In the genomic region with DNA sequence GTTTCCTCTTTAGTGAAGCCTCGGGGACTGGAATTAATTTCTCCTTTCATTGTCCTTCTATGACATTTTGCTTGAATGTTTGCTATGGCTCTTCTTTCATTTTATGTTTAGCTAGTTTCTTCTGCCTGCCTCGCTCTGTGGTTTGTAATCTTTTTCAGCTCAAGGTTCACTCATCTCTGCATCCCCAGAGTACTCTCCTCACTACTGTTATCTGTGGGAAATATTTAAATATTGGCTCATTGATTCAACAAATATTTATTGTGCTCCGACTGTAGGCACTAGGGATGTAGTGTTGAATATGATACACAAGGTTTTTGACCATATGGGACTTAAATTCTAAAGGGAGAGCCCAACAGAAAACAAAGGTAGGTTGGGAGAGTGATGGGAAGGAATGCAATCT, we compare ENCODE assay signal across 1 cellular context.
A peak's percentile ranks its signal among the peaks of the same experiment; 100 is the strongest.
TF ChIP-seq lines count a peak whose summit lies in the region.

No MANE protein-coding gene starts in this region.

TF ChIP-seq in HepG2, 621 proteins besides CTCF, POLR2A, EP300 and RAD21 (continued from another document):
- TF ChIP-seq, protein P1, sequence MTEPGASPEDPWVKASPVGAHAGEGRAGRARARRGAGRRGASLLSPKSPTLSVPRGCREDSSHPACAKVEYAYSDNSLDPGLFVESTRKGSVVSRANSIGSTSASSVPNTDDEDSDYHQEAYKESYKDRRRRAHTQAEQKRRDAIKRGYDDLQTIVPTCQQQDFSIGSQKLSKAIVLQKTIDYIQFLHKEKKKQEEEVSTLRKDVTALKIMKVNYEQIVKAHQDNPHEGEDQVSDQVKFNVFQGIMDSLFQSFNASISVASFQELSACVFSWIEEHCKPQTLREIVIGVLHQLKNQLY (CRISPR knock-in tag; IDR thresholded peaks at IDR 0.05), result peak; percentile 48; the same call in 1 of the 2 replicates
- TF ChIP-seq, protein P2, sequence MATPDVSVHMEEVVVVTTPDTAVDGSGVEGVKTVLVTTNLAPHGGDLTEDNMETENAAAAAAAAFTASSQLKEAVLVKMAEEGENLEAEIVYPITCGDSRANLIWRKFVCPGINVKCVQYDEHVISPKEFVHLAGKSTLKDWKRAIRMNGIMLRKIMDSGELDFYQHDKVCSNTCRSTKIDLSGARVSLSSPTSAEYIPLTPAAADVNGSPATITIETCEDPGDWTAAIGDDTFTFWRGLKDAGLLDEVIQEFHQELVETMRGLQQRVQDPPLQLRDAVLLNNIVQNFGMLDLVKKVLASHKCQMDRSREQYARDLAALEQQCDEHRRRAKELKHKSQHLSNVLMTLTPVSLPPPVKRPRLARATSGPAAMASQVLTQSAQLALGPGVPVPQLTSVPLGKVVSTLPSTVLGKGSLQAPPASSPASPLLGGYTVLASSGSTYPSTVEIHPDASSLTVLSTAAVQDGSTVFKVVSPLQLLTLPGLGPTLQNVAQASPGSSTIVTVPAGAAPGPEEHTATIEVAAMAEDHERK (CRISPR knock-in tag; IDR thresholded peaks at IDR 0.05; ENCODE audit: low read depth), result no peak
- TF ChIP-seq MIXL1 (CRISPR knock-in tag; IDR thresholded peaks at IDR 0.05), result 0 out of 2 replicates have a peak, but pooled peaks have one; percentile 73
- TF ChIP-seq ZBTB1 (CRISPR knock-in tag; IDR thresholded peaks at IDR 0.05; ENCODE audit: borderline replicate concordance), result no peak
- peak; percentile 63; the same call in 1 of the 2 replicates for TF ChIP-seq SALL1 (CRISPR knock-in tag; IDR thresholded peaks at IDR 0.05)
- 0 out of 2 replicates have a peak, but pooled peaks have one; percentile 31 for TF ChIP-seq SIX4 (CRISPR knock-in tag; IDR thresholded peaks at IDR 0.05)
- TF ChIP-seq REPIN1 (CRISPR knock-in tag; IDR thresholded peaks at IDR 0.05; ENCODE audit: borderline replicate concordance, low read depth), result peak; percentile 72; the same call in 1 of the 2 replicates
- no peak for TF ChIP-seq RARG (CRISPR knock-in tag; IDR thresholded peaks at IDR 0.05; ENCODE audit: low read depth)
- TF ChIP-seq, protein P3, sequence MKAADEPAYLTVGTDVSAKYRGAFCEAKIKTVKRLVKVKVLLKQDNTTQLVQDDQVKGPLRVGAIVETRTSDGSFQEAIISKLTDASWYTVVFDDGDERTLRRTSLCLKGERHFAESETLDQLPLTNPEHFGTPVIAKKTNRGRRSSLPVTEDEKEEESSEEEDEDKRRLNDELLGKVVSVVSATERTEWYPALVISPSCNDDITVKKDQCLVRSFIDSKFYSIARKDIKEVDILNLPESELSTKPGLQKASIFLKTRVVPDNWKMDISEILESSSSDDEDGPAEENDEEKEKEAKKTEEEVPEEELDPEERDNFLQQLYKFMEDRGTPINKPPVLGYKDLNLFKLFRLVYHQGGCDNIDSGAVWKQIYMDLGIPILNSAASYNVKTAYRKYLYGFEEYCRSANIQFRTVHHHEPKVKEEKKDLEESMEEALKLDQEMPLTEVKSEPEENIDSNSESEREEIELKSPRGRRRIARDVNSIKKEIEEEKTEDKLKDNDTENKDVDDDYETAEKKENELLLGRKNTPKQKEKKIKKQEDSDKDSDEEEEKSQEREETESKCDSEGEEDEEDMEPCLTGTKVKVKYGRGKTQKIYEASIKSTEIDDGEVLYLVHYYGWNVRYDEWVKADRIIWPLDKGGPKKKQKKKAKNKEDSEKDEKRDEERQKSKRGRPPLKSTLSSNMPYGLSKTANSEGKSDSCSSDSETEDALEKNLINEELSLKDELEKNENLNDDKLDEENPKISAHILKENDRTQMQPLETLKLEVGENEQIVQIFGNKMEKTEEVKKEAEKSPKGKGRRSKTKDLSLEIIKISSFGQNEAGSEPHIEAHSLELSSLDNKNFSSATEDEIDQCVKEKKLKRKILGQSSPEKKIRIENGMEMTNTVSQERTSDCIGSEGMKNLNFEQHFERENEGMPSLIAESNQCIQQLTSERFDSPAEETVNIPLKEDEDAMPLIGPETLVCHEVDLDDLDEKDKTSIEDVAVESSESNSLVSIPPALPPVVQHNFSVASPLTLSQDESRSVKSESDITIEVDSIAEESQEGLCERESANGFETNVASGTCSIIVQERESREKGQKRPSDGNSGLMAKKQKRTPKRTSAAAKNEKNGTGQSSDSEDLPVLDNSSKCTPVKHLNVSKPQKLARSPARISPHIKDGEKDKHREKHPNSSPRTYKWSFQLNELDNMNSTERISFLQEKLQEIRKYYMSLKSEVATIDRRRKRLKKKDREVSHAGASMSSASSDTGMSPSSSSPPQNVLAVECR (CRISPR knock-in tag; IDR thresholded peaks at IDR 0.05; ENCODE audit: borderline replicate concordance), result peak; percentile 16; the same call in 1 of the 2 replicates
- peak; percentile 46; the same call in 1 of the 2 replicates for TF ChIP-seq ZNF614 (CRISPR knock-in tag; IDR thresholded peaks at IDR 0.05; ENCODE audit: borderline replicate concordance)
- TF ChIP-seq HOXA3 (CRISPR knock-in tag; IDR thresholded peaks at IDR 0.05), result no peak
- TF ChIP-seq GABPA (IDR thresholded peaks at IDR 0.05; ENCODE audit: low read depth, low read length), result no peak
- no peak for TF ChIP-seq GABPA (CRISPR knock-in tag; IDR thresholded peaks at IDR 0.05; ENCODE audit: low read depth)
- TF ChIP-seq, protein P4, sequence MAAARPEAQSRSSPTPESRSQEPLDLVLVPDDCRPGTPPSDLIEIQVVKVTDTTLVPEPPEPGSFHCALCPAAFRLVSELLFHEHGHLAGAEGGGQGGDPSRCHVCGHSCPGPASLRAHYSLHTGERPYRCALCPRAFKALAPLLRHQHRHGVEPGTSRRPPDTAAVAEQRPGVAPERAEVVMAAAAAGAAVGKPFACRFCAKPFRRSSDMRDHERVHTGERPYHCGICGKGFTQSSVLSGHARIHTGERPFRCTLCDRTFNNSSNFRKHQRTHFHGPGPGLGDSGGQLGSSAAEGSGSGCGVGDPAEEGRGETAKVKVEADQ (CRISPR knock-in tag; IDR thresholded peaks at IDR 0.05; ENCODE audit: borderline replicate concordance), result no peak
- TF ChIP-seq POGZ (CRISPR knock-in tag; IDR thresholded peaks at IDR 0.05), result peak; percentile 56; the same call in 1 of the 2 replicates
- TF ChIP-seq, protein P5, sequence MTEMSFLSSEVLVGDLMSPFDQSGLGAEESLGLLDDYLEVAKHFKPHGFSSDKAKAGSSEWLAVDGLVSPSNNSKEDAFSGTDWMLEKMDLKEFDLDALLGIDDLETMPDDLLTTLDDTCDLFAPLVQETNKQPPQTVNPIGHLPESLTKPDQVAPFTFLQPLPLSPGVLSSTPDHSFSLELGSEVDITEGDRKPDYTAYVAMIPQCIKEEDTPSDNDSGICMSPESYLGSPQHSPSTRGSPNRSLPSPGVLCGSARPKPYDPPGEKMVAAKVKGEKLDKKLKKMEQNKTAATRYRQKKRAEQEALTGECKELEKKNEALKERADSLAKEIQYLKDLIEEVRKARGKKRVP (CRISPR knock-in tag; IDR thresholded peaks at IDR 0.05), result 0 out of 4 replicates have a peak, but pooled peaks of 1 of the 2 experiments have one; percentile 19
- no peak for TF ChIP-seq HDAC6 (IDR thresholded peaks at IDR 0.05; ENCODE audit: low read depth, low read length)
- 0 out of 2 replicates have a peak, but pooled peaks have one; percentile 30 for TF ChIP-seq ZNF816 (CRISPR knock-in tag; IDR thresholded peaks at IDR 0.05; ENCODE audit: borderline replicate concordance)
- TF ChIP-seq CBX5 (CRISPR knock-in tag; IDR thresholded peaks at IDR 0.05; ENCODE audit: borderline replicate concordance), result no peak
- TF ChIP-seq NFE2 (CRISPR knock-in tag; IDR thresholded peaks at IDR 0.05), result no peak
- no peak for TF ChIP-seq ZNF776 (CRISPR knock-in tag; IDR thresholded peaks at IDR 0.05)
- TF ChIP-seq NRL (CRISPR knock-in tag; IDR thresholded peaks at IDR 0.05; ENCODE audit: borderline replicate concordance), result no peak
- no peak for TF ChIP-seq SP1 (IDR thresholded peaks at IDR 0.05)
- TF ChIP-seq SP1 (CRISPR knock-in tag; IDR thresholded peaks at IDR 0.05), result no peak
